15 cellular contexts compared by ENCODE assay signal in the genomic region with DNA sequence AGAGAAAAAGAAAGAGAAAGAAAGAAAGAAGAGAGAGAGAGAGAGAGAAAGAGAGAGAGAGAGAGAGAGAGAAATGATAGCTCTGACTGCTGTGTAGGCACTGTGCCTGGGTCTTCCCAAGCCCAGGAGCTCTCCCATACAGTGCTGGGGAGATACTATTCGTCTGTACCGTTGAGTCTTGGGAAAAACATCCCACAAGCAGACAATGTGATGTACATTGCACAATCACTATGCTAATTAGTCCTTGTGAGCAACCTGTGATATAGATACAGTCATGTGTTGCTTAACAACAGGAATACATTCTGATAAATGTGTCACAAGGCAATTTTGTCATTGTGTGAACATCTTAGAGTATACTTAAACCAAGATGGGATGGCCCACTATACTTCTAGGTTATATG.
"Had no signal": no experiment of that assay in that cellular context is flagged by ENCODE, and none has a peak within 500 bp of the region (broad histone marks: within the 10 kb centered on the region; RNA-seq: fewer than 3 reads in every experiment).

No MANE protein-coding gene starts in this region.

- DNase-seq: activated CD4-positive, alpha-beta T cell treated with anti-CD3 and anti-CD28 coated beads, Interleukin-2, amount 50 U/mL, for 4 hours; activated CD4-positive, CD25-positive, alpha-beta regulatory T cell treated with anti-CD3 and anti-CD28 coated beads, Interleukin-2, amount 50 U/mL, for 72 hours; activated CD8-positive, alpha-beta memory T cell treated with anti-CD3 and anti-CD28 coated beads, Interleukin-2, amount 10 ng/mL, durations not matched to agents 7 days and 5 days; activated naive CD8-positive, alpha-beta T cell treated with anti-CD3 and anti-CD28 coated beads, Interleukin-2, amount 10 ng/mL, durations not matched to agents 7 days and 5 days; activated T-cell treated with anti-CD3 and anti-CD28 coated beads, Interleukin-2, amount 50 U/mL, for 4 hours; aorta; dorsolateral prefrontal cortex; heart left ventricle; islet precursor cell; left lung; mesendoderm; nephron progenitor cell; stimulated activated CD4-positive, alpha-beta T cell treated with anti-CD3 and anti-CD28 coated beads, Interleukin-4, amount 100 ng/mL, for 4 hours; thyroid gland; uterus had no signal

- H3K9me3 ChIP-seq: heart left ventricle, left lung, thyroid gland, uterus had no signal

- ATAC-seq: activated CD8-positive, alpha-beta memory T cell treated with anti-CD3 and anti-CD28 coated beads, Interleukin-2, amount 10 ng/mL, durations not matched to agents 7 days and 5 days; activated T-cell treated with anti-CD3 and anti-CD28 coated beads, Interleukin-2, amount 50 U/mL, for 4 hours; heart left ventricle; left lung had no signal

- H3K36me3 ChIP-seq: heart left ventricle, left lung, thyroid gland, uterus had no signal

- H3K9me3 Mint-ChIP-seq: activated naive CD8-positive, alpha-beta T cell treated with anti-CD3 and anti-CD28 coated beads, Interleukin-2, amount 10 ng/mL, durations not matched to agents 7 days and 5 days; activated T-cell treated with anti-CD3 and anti-CD28 coated beads, Interleukin-2, amount 50 U/mL, for 4 hours; nephron progenitor cell had no signal

- H3K27me3 ChIP-seq: dorsolateral prefrontal cortex, heart left ventricle, left lung, thyroid gland, uterus had no signal

- H3K27ac ChIP-seq: heart left ventricle, left lung, thyroid gland, uterus had no signal

- H3K4me3 Mint-ChIP-seq: activated CD8-positive, alpha-beta memory T cell treated with anti-CD3 and anti-CD28 coated beads, Interleukin-2, amount 10 ng/mL, durations not matched to agents 7 days and 5 days; activated naive CD8-positive, alpha-beta T cell treated with anti-CD3 and anti-CD28 coated beads, Interleukin-2, amount 10 ng/mL, durations not matched to agents 7 days and 5 days; activated T-cell treated with anti-CD3 and anti-CD28 coated beads, Interleukin-2, amount 50 U/mL, for 4 hours; nephron progenitor cell had no signal

- H3K27ac Mint-ChIP-seq: activated CD8-positive, alpha-beta memory T cell treated with anti-CD3 and anti-CD28 coated beads, Interleukin-2, amount 10 ng/mL, durations not matched to agents 7 days and 5 days; activated naive CD8-positive, alpha-beta T cell treated with anti-CD3 and anti-CD28 coated beads, Interleukin-2, amount 10 ng/mL, durations not matched to agents 7 days and 5 days; nephron progenitor cell had no signal

- H3K4me3 ChIP-seq: dorsolateral prefrontal cortex, heart left ventricle, left lung, thyroid gland, uterus had no signal

- H3K36me3 Mint-ChIP-seq: activated CD8-positive, alpha-beta memory T cell treated with anti-CD3 and anti-CD28 coated beads, Interleukin-2, amount 10 ng/mL, durations not matched to agents 7 days and 5 days; activated naive CD8-positive, alpha-beta T cell treated with anti-CD3 and anti-CD28 coated beads, Interleukin-2, amount 10 ng/mL, durations not matched to agents 7 days and 5 days had no signal

- H3K4me1 ChIP-seq: left lung, thyroid gland, uterus had no signal

- H3K27me3 Mint-ChIP-seq: activated CD8-positive, alpha-beta memory T cell treated with anti-CD3 and anti-CD28 coated beads, Interleukin-2, amount 10 ng/mL, durations not matched to agents 7 days and 5 days; activated naive CD8-positive, alpha-beta T cell treated with anti-CD3 and anti-CD28 coated beads, Interleukin-2, amount 10 ng/mL, durations not matched to agents 7 days and 5 days had no signal
